18 cellular contexts compared by ENCODE assay signal in the genomic region with DNA sequence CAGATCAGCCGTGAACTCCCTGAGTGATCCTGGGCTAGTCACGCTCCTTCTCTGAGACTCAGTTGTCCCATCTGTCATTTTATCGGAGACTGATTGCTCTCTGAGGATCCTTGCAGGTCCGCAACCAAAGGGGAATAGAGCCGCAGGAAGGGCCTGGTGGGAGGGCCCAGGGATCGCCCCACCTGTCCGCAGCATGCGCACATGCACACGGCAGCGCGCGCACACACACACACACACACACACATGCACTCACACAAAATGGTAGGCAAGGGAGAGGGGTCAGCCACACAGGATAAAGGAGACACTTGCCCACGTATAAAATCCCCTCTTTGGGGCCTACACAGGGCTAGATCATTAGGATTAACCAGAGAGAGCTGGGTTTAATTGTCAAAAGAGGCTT.
"Had no signal": no experiment of that assay in that cellular context is flagged by ENCODE, and none has a peak within 500 bp of the region (broad histone marks: within the 10 kb centered on the region; RNA-seq: fewer than 3 reads in every experiment).

No MANE protein-coding gene starts in this region.

- H3K9me3 ChIP-seq: mucosa of descending colon, SJCRH30 had no signal

- H3K9ac ChIP-seq: parathyroid adenoma had no signal

- H3K4me3 ChIP-seq: mucosa of descending colon, SJCRH30 had no signal

- H3K4me3 Mint-ChIP-seq: activated T-cell treated with anti-CD3 and anti-CD28 coated beads, Interleukin-2, amount 50 U/mL, for 4 hours; immature natural killer cell; neural crest cell; stimulated activated memory B cell treated with anti-CD40 and anti-IgM and Interleukin-4, amounts not matched to agents 10 μg/mL and 1 μg/mL and 100 μg/mL, for 72 hours; T-helper 2 cell treated with Interferon-gamma antibody and Interleukin-4, amounts not matched to agents 5 μg/mL and 100 μg/mL, for 36 hours; type B pancreatic cell had no signal

- H3K27ac ChIP-seq: parathyroid adenoma, SJCRH30 had no signal

- H3K4me1 ChIP-seq: parathyroid adenoma had no signal

- DNase-seq: activated CD4-positive, alpha-beta T cell treated with anti-CD3 and anti-CD28 coated beads, Interleukin-2, amount 50 U/mL, for 4 hours; activated effector memory CD4-positive, alpha-beta T cell treated with anti-CD3 and anti-CD28 coated beads, Interleukin-2, amount 50 U/mL, for 16 hours; activated T-cell treated with anti-CD3 and anti-CD28 coated beads, Interleukin-2, amount 50 U/mL, for 4 hours; foreskin melanocyte; immature natural killer cell; mammary epithelial cell; retina; stimulated activated CD4-positive, alpha-beta T cell treated with anti-CD3 and anti-CD28 coated beads, Interleukin-1b, Interleukin-23, amount 100 ng/mL, for 48 hours; substantia nigra had no signal

- H3K27ac Mint-ChIP-seq: activated naive CD4-positive, alpha-beta T cell treated with anti-CD3 and anti-CD28 coated beads, Interleukin-2, amount 50 U/mL, for 72 hours; immature natural killer cell; stimulated activated memory B cell treated with anti-CD40 and anti-IgM and Interleukin-4, amounts not matched to agents 10 μg/mL and 1 μg/mL and 100 μg/mL, for 72 hours; T-helper 2 cell treated with Interferon-gamma antibody and Interleukin-4, amounts not matched to agents 5 μg/mL and 100 μg/mL, for 36 hours had no signal

- H3K4me1 Mint-ChIP-seq: immature natural killer cell; stimulated activated memory B cell treated with anti-CD40 and anti-IgM and Interleukin-4, amounts not matched to agents 10 μg/mL and 1 μg/mL and 100 μg/mL, for 72 hours had no signal

- ATAC-seq: activated CD4-positive, CD25-positive, alpha-beta regulatory T cell treated with anti-CD3 and anti-CD28 coated beads, Interleukin-2, amount 50 U/mL, for 24 hours; activated naive CD4-positive, alpha-beta T cell treated with anti-CD3 and anti-CD28 coated beads, Interleukin-2, amount 50 U/mL, for 72 hours; activated T-cell treated with anti-CD3 and anti-CD28 coated beads, Interleukin-2, amount 50 U/mL, for 4 hours; stimulated activated memory B cell treated with anti-CD40 and anti-IgM and Interleukin-4, amounts not matched to agents 10 μg/mL and 1 μg/mL and 100 μg/mL, for 72 hours had no signal

- H3K27me3 Mint-ChIP-seq: type B pancreatic cell had no signal

- H3K36me3 ChIP-seq: SJCRH30 had no signal

- H3K9me3 Mint-ChIP-seq: activated naive CD4-positive, alpha-beta T cell treated with anti-CD3 and anti-CD28 coated beads, Interleukin-2, amount 50 U/mL, for 72 hours; activated T-cell treated with anti-CD3 and anti-CD28 coated beads, Interleukin-2, amount 50 U/mL, for 4 hours; immature natural killer cell; neural crest cell; stimulated activated memory B cell treated with anti-CD40 and anti-IgM and Interleukin-4, amounts not matched to agents 10 μg/mL and 1 μg/mL and 100 μg/mL, for 72 hours; T-helper 2 cell treated with Interferon-gamma antibody and Interleukin-4, amounts not matched to agents 5 μg/mL and 100 μg/mL, for 36 hours; type B pancreatic cell had no signal

- H3K36me3 Mint-ChIP-seq: activated naive CD4-positive, alpha-beta T cell treated with anti-CD3 and anti-CD28 coated beads, Interleukin-2, amount 50 U/mL, for 72 hours; immature natural killer cell; stimulated activated memory B cell treated with anti-CD40 and anti-IgM and Interleukin-4, amounts not matched to agents 10 μg/mL and 1 μg/mL and 100 μg/mL, for 72 hours; type B pancreatic cell had no signal
